ENCODE assay signal across 8 cellular contexts in the genomic region with DNA sequence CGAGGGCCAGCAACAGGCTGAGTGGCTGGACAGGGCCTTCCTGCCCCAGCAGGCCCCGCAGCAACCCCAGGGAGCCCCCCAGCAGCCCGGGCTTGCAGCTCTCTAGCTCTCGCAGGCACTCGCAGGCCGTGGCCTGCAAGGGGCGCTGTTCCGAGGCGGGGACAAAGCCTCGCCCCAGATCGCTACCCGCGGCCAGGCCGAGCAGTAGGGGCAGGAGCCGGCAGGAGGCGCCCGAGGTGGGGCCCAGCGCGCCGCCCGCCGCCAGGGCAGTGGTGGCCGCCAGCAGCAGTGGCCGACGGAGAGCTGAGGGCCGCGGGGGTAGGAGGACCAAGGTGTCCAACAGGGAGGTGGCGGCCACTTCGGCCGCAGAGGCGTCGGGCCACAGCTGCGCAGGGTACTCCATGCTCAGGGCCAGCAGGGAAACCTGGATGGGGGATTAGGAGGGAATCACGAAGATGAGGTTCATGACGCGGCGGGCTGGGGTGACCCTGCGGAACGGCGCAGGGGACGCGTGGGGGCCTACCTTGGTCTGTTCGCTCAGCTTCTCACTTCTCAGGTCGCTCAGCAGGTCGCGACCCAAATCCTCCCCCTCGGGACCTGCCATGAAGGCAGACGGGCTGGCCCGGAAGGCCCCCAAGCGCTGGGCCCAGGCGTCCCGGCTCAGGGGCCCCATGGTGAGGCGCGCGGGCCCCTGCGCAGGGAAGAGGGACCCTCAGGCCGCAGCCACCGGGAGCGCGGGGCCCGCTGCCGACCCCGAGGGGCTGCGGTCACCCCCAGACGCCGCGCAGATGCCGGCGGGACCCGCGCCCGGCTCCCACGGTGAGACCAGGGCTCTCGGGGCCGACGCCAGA. TPM values are rescaled to one million over a fixed set of nuclear protein-coding genes. Genes with fewer than 3 reads are reported as not detected.
DNase-seq lines count a peak whose midpoint lies in the region; ATAC-seq and TF ChIP-seq lines count a peak whose summit lies in the region.

No MANE protein-coding gene starts in this region.

- H3K27ac Mint-ChIP-seq in activated naive CD8-positive, alpha-beta T cell = no peak overlapping the region

- peak; percentile 48 for ATAC-seq in GM21447 (IDR thresholded peaks at IDR 0.05; ENCODE audit: unreplicated experiment)

- WGBS in ovary, 3 donors = 2 to 6% (median 4%) methylated on average over 52 to 76 of the region's 76 CpGs
- WGBS in thyroid gland, 2 donors = 2 to 6% methylated on average over 12 to 25 of the region's 76 CpGs

- peak in 2 of 3 donors; percentile 65 to 77 for TF ChIP-seq CTCF in ovary (IDR thresholded peaks at IDR 0.05)
- TF ChIP-seq CTCF in thyroid gland (IDR thresholded peaks at IDR 0.05) = peak; percentile 88 to 98 (median 96)

- peak overlapping the region; percentile 56 for H3K4me3 ChIP-seq in ovary
- H3K4me3 ChIP-seq in thyroid gland (replicated peaks in 1 of 3) = peak overlapping the region; percentile 67 to 88 (median 86)

- no peaks in the 10 kb centered on the region for H3K9me3 Mint-ChIP-seq in activated naive CD8-positive, alpha-beta T cell (ENCODE audit: low read depth)

- TF ChIP-seq EP300 in ovary (IDR thresholded peaks at IDR 0.05) = no peak

- intact Hi-C loops in head of caudate nucleus (cut with DNase I) = loop anchor here (5.0 kb wide), 1 partner anchor 37 kb away; no protein-coding TSS in a partner anchor
- intact Hi-C loops in ovary (cut with DNase I) = loop anchor here in 2 of 4 donors (1.0 to 5.0 kb wide), 2 partner anchors 32 to 38 kb away; no protein-coding TSS in a partner anchor
- intact Hi-C loops in thyroid gland (cut with DNase I) = loop anchor here (2.0 to 5.0 kb wide), 2 partner anchors 35 to 68 kb away; a partner anchor contains a TSS

- H3K27me3 ChIP-seq in ovary = no peaks in the 10 kb centered on the region
- no peaks in the 10 kb centered on the region for H3K27me3 ChIP-seq in thyroid gland

- no peaks in the 10 kb centered on the region for H3K36me3 Mint-ChIP-seq in activated naive CD8-positive, alpha-beta T cell

- H3K4me1 ChIP-seq in ovary (ENCODE audit: insufficient read depth) (peaks cover 9% of the 10 kb centered on the region), thyroid gland (peaks cover 9 to 26% of the 10 kb centered on the region in 2 donors)

- TF ChIP-seq POLR2A in ovary (IDR thresholded peaks at IDR 0.05) (no peak), thyroid gland (IDR thresholded peaks at IDR 0.05) (peak in 1 of 2 donors; percentile 39)

- no peaks in the 10 kb centered on the region for H3K9me3 ChIP-seq in ovary
- no peaks in the 10 kb centered on the region for H3K9me3 ChIP-seq in thyroid gland

- H3K4me3 Mint-ChIP-seq in activated naive CD8-positive, alpha-beta T cell = peak overlapping the region; percentile 80

- peak; percentile 39 for DNase-seq in DMS153 (lab: John Stamatoyannopoulos, UW)
- DNase-seq in KBM-7 = peak; percentile 90
- DNase-seq in SKM-1 (lab: John Stamatoyannopoulos, UW; ENCODE audit: unreplicated experiment) = peak; percentile 76
- peak; percentile 26 to 88 (median 76) for DNase-seq in head of caudate nucleus
- DNase-seq in ovary = peak; percentile 47 to 77 (median 62)
- DNase-seq in thyroid gland = peak; percentile 78 to 85

- H3K27me3 Mint-ChIP-seq in activated naive CD8-positive, alpha-beta T cell = peaks cover 2% of the 10 kb centered on the region

- H3K4me1 Mint-ChIP-seq in activated naive CD8-positive, alpha-beta T cell (ENCODE audit: low read depth) = peaks cover 15% of the 10 kb centered on the region

- H3K36me3 ChIP-seq in ovary (no peaks in the 10 kb centered on the region), thyroid gland (peaks cover 16 to 20% of the 10 kb centered on the region in 2 donors)

- H3K27ac ChIP-seq in ovary = no peak overlapping the region
- H3K27ac ChIP-seq in thyroid gland = peak overlapping the region; percentile 47 to 73 (median 71)

- in situ Hi-C loops in KBM-7 (cut with MboI; ENCODE audit: low pct_unique_long_range_greater_than_20kb, low sequenced_read_pairs) = no loop called here

RNA-seq across cellular contexts. Expression of a gene that starts 0.6 kb away (rescaled TPM):
- total RNA-seq in ovary = 10 to 100 TPM in 2 of 7 donors, 1 to 10 TPM in 5; 4.6 to 14.7 (median 8.6) TPM
- polyA plus RNA-seq in ovary = 1 to 10 TPM; 2.3 to 6.6 TPM
- 10 to 100 TPM; 21.8 to 43.2 (median 25.3) TPM for total RNA-seq in thyroid gland

RNA-seq across cellular contexts. Expression of a gene that starts 6.7 kb away (rescaled TPM):
- total RNA-seq in ovary = 1 to 10 TPM in 1 of 7 donors, under 1 TPM in 2, not detected in 4; 0.24 to 3.6 (median 0.31) TPM
- polyA plus RNA-seq in ovary = not detected
- total RNA-seq in thyroid gland = 1 to 10 TPM; 1.1 to 6.6 (median 5.2) TPM

RNA-seq across cellular contexts. Expression of a gene that starts 53.6 kb away (rescaled TPM):
- total RNA-seq in ovary = 1 to 10 TPM in 4 of 7 donors, under 1 TPM in 2, not detected in 1; 0.66 to 3.0 (median 1.6) TPM
- under 1 TPM; 0.40 to 0.80 TPM for polyA plus RNA-seq in ovary
- total RNA-seq in thyroid gland = under 1 TPM in 1 of 4 donors, not detected in 3; 0.45 TPM

RNA-seq across cellular contexts. Expression of a gene that starts 59.5 kb away (rescaled TPM):
- total RNA-seq in ovary (100 to 1,000 TPM in 1 of 7 donors, 10 to 100 TPM in 6; 42.5 to 154 (median 49.7) TPM), thyroid gland (100 to 1,000 TPM in 3 of 4 donors, 10 to 100 TPM in 1; 48.8 to 135 (median 118) TPM)
- 10 to 100 TPM; 17.9 to 67.2 TPM for polyA plus RNA-seq in ovary

Comparison
In these comparisons a context has a peak if more than half of its experiments do, and no peak if none do; other contexts are left out.
1. DNase-seq: peak in every context shown above with its lines; median percentile 90 in KBM-7; 82 in thyroid gland; 76 in SKM-1; 76 in head of caudate nucleus; 62 in ovary; 39 in DMS153.
2. H3K27ac ChIP-seq: peak in thyroid gland (3 of 3); none in ovary (0 of 2).